8 cellular contexts compared by ENCODE assay signal in genomic region chr20:47663354-47664067, GRCh38.
DNase-seq lines count a peak whose midpoint lies in the region; ATAC-seq and TF ChIP-seq lines count a peak whose summit lies in the region.

No MANE protein-coding gene starts in this region.

- no peaks in the 10 kb centered on the region for H3K36me3 ChIP-seq in Loucy (ENCODE audit: insufficient read depth, low read length)
- peaks cover 0 to 33% of the 10 kb centered on the region in 2 experiments for H3K36me3 ChIP-seq in SK-N-SH (replicated peaks in 1 of 2; ENCODE audit: control insufficient read depth in 1 of 2, insufficient read depth in 2 of 2, low read length in 1 of 2)
- H3K36me3 ChIP-seq in upper lobe of right lung, result peaks cover 13% of the 10 kb centered on the region

- TF ChIP-seq EP300 in SK-N-SH (IDR thresholded peaks at IDR 0.05; ENCODE audit: borderline replicate concordance in 1 of 2, low read depth in 1 of 2, low read length in 1 of 2), result no peak

- H3K27ac Mint-ChIP-seq in activated naive CD4-positive, alpha-beta T cell treated with anti-CD3 and anti-CD28 coated beads for 36 hours, result no peak overlapping the region

- H3K9me2 ChIP-seq in Loucy (replicated peaks; ENCODE audit: low read depth, low read length) (no peaks in the 10 kb centered on the region), SK-N-SH (no peaks in the 10 kb centered on the region)

- no peaks in the 10 kb centered on the region for H3K27me3 Mint-ChIP-seq in activated naive CD4-positive, alpha-beta T cell treated with anti-CD3 and anti-CD28 coated beads for 36 hours (ENCODE audit: low read depth)

- TF ChIP-seq CTCF in GM10248 (IDR thresholded peaks at IDR 0.05; ENCODE audit: control extremely low read depth, extremely low read depth, low read depth, missing control alignments) (peak; percentile 97), Loucy (conservative IDR thresholded peaks at IDR 0.05; ENCODE audit: low read length) (peak; percentile 98), SK-N-SH (IDR thresholded peaks at IDR 0.05) (peak; percentile 95), upper lobe of right lung (IDR thresholded peaks at IDR 0.05) (peak; percentile 98)

- H3K4me1 Mint-ChIP-seq in activated naive CD4-positive, alpha-beta T cell treated with anti-CD3 and anti-CD28 coated beads for 36 hours (ENCODE audit: low read depth), result no peaks in the 10 kb centered on the region

- intact Hi-C loops in activated naive CD4-positive, alpha-beta T cell treated with anti-CD3 and anti-CD28 coated beads for 36 hours (cut with micrococcal nuclease), result loop anchor here (1.0 kb wide), 2 partner anchors 49 to 958 kb away; no protein-coding TSS in a partner anchor
- intact Hi-C loops in upper lobe of right lung (cut with DNase I), result loop anchor here (10.0 kb wide), 1 partner anchor 961 kb away; no protein-coding TSS in a partner anchor

- H2AFZ ChIP-seq in Loucy (ENCODE audit: low read length) (peak overlapping the region; percentile 57; the same call in 1 of the 2 replicates), SK-N-SH (ENCODE audit: low read depth) (no peak overlapping the region)

- CTCF ChIA-PET in GM10248 (lab: Yijun Ruan, JAX) (interaction anchor here (0.7 to 6.6 kb wide), 31 partner anchors 9 to 994 kb away, joined by 3 to 77 read pairs (median 4); no protein-coding TSS in a partner anchor), SK-N-SH (lab: Yijun Ruan, JAX) (interaction anchor here (0.5 to 24.9 kb wide), 67 partner anchors 8 to 972 kb away, joined by 3 to 437 read pairs (median 4); no protein-coding TSS in a partner anchor)
- CTCF ChIA-PET in activated naive CD4-positive, alpha-beta T cell treated with anti-CD3 and anti-CD28 coated beads for 36 hours (lab: Charles Lee), result interaction anchor here (0.6 to 2.1 kb wide), 19 partner anchors 9 to 957 kb away, joined by 3 to 8 read pairs (median 4); no protein-coding TSS in a partner anchor

- H3F3A ChIP-seq in Loucy (ENCODE audit: low read depth) (no peaks in the 10 kb centered on the region), SK-N-SH (replicated peaks; ENCODE audit: insufficient read depth) (no peaks in the 10 kb centered on the region)

- H3K9me3 Mint-ChIP-seq in activated naive CD4-positive, alpha-beta T cell treated with anti-CD3 and anti-CD28 coated beads for 36 hours, result no peaks in the 10 kb centered on the region

- H3K27me3 ChIP-seq in Loucy (ENCODE audit: insufficient read depth, low read length, poor library complexity, severe bottlenecking) (no peaks in the 10 kb centered on the region), SK-N-SH (ENCODE audit: insufficient read depth) (no peaks in the 10 kb centered on the region), upper lobe of right lung (no peaks in the 10 kb centered on the region)

- no peaks in the 10 kb centered on the region for H4K20me1 ChIP-seq in Loucy (ENCODE audit: insufficient read depth, low read length, poor library complexity, severe bottlenecking)
- no peaks in the 10 kb centered on the region for H4K20me1 ChIP-seq in SK-N-SH (ENCODE audit: insufficient read depth)

- H3K9ac ChIP-seq in Loucy (ENCODE audit: low read depth, low read length, poor library complexity, severe bottlenecking) (no peak overlapping the region), SK-N-SH (no peak overlapping the region)

- H3K4me3 Mint-ChIP-seq in activated naive CD4-positive, alpha-beta T cell treated with anti-CD3 and anti-CD28 coated beads for 36 hours, result no peak overlapping the region

- H3K4me2 ChIP-seq in Loucy (ENCODE audit: low read depth, low read length, poor library complexity, severe bottlenecking) (no peak overlapping the region), SK-N-SH (no peak overlapping the region)

- 52% methylated on average over 20 of the region's 20 CpGs for WGBS in SK-N-SH (ENCODE audit: low lambda C conversion rate)

- DNase-seq in GM10248 (ENCODE audit: extremely low spot score) (peak; percentile 84), SK-N-SH (peak; percentile 87), glomerular endothelial cell (ENCODE audit: extremely low read depth, low read depth, low spot score) (peak; percentile 31), pons (ENCODE audit: low spot score) (peak; percentile 71), upper lobe of right lung (peak; percentile 86)
- DNase-seq in activated naive CD4-positive, alpha-beta T cell treated with anti-CD3 and anti-CD28 coated beads for 36 hours, result peak; percentile 88

- peak; percentile 90 for ATAC-seq in upper lobe of right lung
- no peak for ATAC-seq in GM19452 (IDR thresholded peaks at IDR 0.05; ENCODE audit: unreplicated experiment)

- POLR2A ChIA-PET in GM10248 (lab: Yijun Ruan, JAX) (no interaction called here), SK-N-SH (lab: Yijun Ruan, JAX) (no interaction called here)

- H3K9me3 ChIP-seq in Loucy (ENCODE audit: insufficient read depth, low read depth, low read length) (no peaks in the 10 kb centered on the region), SK-N-SH (no peaks in the 10 kb centered on the region), upper lobe of right lung (no peaks in the 10 kb centered on the region)

- H3K4me3 ChIP-seq in Loucy (ENCODE audit: low read length, poor library complexity, severe bottlenecking) (no peak overlapping the region), SK-N-SH (ENCODE audit: low read depth in 2 of 2, low read length in 1 of 2) (peak overlapping the region in 1 of 2 experiments; percentile 20; a peak in 1 of 4 replicates), upper lobe of right lung (no peak overlapping the region)

- H3K4me1 ChIP-seq in Loucy (ENCODE audit: insufficient read depth, low read length, poor library complexity, severe bottlenecking) (no peaks in the 10 kb centered on the region), SK-N-SH (ENCODE audit: control insufficient read depth in 1 of 2, insufficient read depth in 2 of 2, low read depth in 1 of 2, low read length in 1 of 2) (peaks cover 3 to 4% of the 10 kb centered on the region in 2 experiments; a peak in 2 of 4 replicates), upper lobe of right lung (peaks cover 7% of the 10 kb centered on the region)

- no peak overlapping the region for H3K27ac ChIP-seq in SK-N-SH (ENCODE audit: low read depth in 2 of 2, low read length in 1 of 2)
- H3K27ac ChIP-seq in upper lobe of right lung, result no peak overlapping the region

- H3K79me2 ChIP-seq in Loucy (ENCODE audit: insufficient read depth, low read length) (no peaks in the 10 kb centered on the region), SK-N-SH (ENCODE audit: insufficient read depth) (no peaks in the 10 kb centered on the region)

- no peaks in the 10 kb centered on the region for H3K36me3 Mint-ChIP-seq in activated naive CD4-positive, alpha-beta T cell treated with anti-CD3 and anti-CD28 coated beads for 36 hours (ENCODE audit: low read depth)

- peak; percentile 92 for TF ChIP-seq RAD21 in SK-N-SH (IDR thresholded peaks at IDR 0.05; ENCODE audit: low read length)

TF ChIP-seq in SK-N-SH, 30 proteins besides CTCF, POLR2A, EP300 and RAD21:
- TF ChIP-seq SMC3 (IDR thresholded peaks at IDR 0.05; ENCODE audit: low read depth, low read length), result peak; percentile 92
- TF ChIP-seq, protein P1, sequence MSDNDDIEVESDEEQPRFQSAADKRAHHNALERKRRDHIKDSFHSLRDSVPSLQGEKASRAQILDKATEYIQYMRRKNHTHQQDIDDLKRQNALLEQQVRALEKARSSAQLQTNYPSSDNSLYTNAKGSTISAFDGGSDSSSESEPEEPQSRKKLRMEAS (IDR thresholded peaks at IDR 0.05; ENCODE audit: low read depth), result no peak

Comparison
In these comparisons a context has a peak if more than half of its experiments do, and no peak if none do; other contexts are left out.
1. DNase-seq: peak in every context shown above with its lines; median percentile 88 in activated naive CD4-positive, alpha-beta T cell treated with anti-CD3 and anti-CD28 coated beads for 36 hours; 87 in SK-N-SH; 86 in upper lobe of right lung; 84 in GM10248; 71 in pons; 31 in glomerular endothelial cell.